In genomic region chr17:29625037-29625750, GRCh38 we compare ENCODE assay signal across 2 cellular contexts.
A peak's percentile ranks its signal among the peaks of the same experiment; 100 is the strongest.
TF ChIP-seq lines count a peak whose summit lies in the region.

No MANE protein-coding gene starts in this region.

TF ChIP-seq in HEK293, 187 proteins besides CTCF, POLR2A, EP300 and RAD21:
- TF ChIP-seq ZNF449 (tag by site-specific recombination; IDR thresholded peaks at IDR 0.05) (0 out of 2 replicates have a peak, but pooled peaks have one; percentile 31), KLF9 (tag by site-specific recombination; IDR thresholded peaks at IDR 0.05; ENCODE audit: low read depth) (0 out of 2 replicates have a peak, but pooled peaks have one; percentile 30), IKZF3 (tag by site-specific recombination; IDR thresholded peaks at IDR 0.05) (0 out of 2 replicates have a peak, but pooled peaks have one; percentile 20), ZNF548 (tag by site-specific recombination; IDR thresholded peaks at IDR 0.05) (no peak), ZNF558 (tag by site-specific recombination; IDR thresholded peaks at IDR 0.05) (no peak), ZNF362 (tag by site-specific recombination; IDR thresholded peaks at IDR 0.05) (peak; percentile 50; the same call in 1 of the 2 replicates), ZBTB6 (tag by site-specific recombination; IDR thresholded peaks at IDR 0.05) (peak; percentile 32; the same call in 1 of the 2 replicates), ZNF48 (tag by site-specific recombination; IDR thresholded peaks at IDR 0.05) (no peak), ZBTB17 (tag by site-specific recombination; IDR thresholded peaks at IDR 0.05) (peak; percentile 73), KLF7 (tag by site-specific recombination; IDR thresholded peaks at IDR 0.05; ENCODE audit: borderline replicate concordance) (no peak), SP2 (tag by site-specific recombination; IDR thresholded peaks at IDR 0.05) (peak; percentile 43)

TF ChIP-seq in GM12878, 131 proteins besides CTCF, POLR2A, EP300 and RAD21:
- TF ChIP-seq CBX5 (IDR thresholded peaks at IDR 0.05; ENCODE audit: low read depth) (no peak), IKZF2 (IDR thresholded peaks at IDR 0.05) (no peak), POLR2AphosphoS2 (IDR thresholded peaks at IDR 0.05; ENCODE audit: low read depth, low read length) (peak; percentile 57; the same call in 1 of the 2 replicates), KDM1A (IDR thresholded peaks at IDR 0.05; ENCODE audit: borderline replicate concordance) (no peak), HDAC2 (IDR thresholded peaks at IDR 0.05) (no peak), JUNB (IDR thresholded peaks at IDR 0.05) (no peak), ZBTB33 (IDR thresholded peaks at IDR 0.05) (no peak), POU2F2 (IDR thresholded peaks at IDR 0.05; ENCODE audit: borderline replicate concordance, low read depth, low read length) (no peak), FOXM1 (IDR thresholded peaks at IDR 0.05; ENCODE audit: low read depth, low read length) (no peak)
